In the genomic region with DNA sequence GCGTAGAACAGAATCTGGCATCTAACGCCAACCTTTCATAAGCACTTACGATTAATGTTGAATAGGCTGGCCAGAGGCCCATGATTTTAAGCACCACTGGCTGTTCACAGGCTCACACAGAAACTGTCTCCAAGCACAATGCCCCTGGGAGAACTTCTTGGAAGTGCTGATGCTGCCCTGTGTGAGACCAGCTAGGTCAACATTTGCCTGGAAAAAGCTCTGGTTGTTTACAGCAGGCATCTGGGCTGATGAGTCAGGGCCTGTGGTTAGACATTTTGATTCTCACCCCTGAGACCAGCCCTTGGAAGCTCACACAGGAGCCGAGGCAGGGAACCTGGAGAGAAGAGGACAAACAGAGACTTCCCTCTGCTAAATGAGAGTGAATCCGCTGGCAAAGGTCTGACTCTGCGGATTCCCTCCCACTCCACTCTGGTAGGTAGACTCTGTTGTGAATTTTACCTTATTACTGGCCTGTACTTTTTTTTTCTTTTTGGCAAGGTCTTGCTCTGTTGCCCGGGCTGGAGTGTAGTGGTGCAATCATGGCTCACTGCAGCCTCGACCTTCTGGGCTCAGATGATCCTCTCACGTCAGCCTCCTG, we compare ENCODE assay signal across 9 cellular contexts. TPM values are rescaled to one million over a fixed set of nuclear protein-coding genes. Genes with fewer than 3 reads are reported as not detected.
DNase-seq lines count a peak whose midpoint lies in the region; ATAC-seq and TF ChIP-seq lines count a peak whose summit lies in the region.
"Had no signal": no experiment of that assay in that cellular context is flagged by ENCODE, and none has a peak within 500 bp of the region (broad histone marks: within the 10 kb centered on the region; RNA-seq: fewer than 3 reads in every experiment).

No MANE protein-coding gene starts in this region.

- peaks cover 0 to 28% of the 10 kb centered on the region in 2 donors for H3K27me3 ChIP-seq in left lung

- peak; percentile 67 for ATAC-seq in left lung
- no peak for ATAC-seq in GM19455 (IDR thresholded peaks at IDR 0.05; ENCODE audit: unreplicated experiment)
- ATAC-seq in HG03135 (IDR thresholded peaks at IDR 0.05; ENCODE audit: unreplicated experiment), result no peak
- ATAC-seq in HG02642 (IDR thresholded peaks at IDR 0.05; ENCODE audit: poor library complexity, unreplicated experiment), result no peak

- no peaks in the 10 kb centered on the region for H3K9me3 ChIP-seq in left lung

- no peak overlapping the region for H3K27ac ChIP-seq in left lung

- no peaks in the 10 kb centered on the region for H3K4me1 ChIP-seq in left lung

- H3K36me3 ChIP-seq in left lung, result no peaks in the 10 kb centered on the region

- peak; percentile 96 for DNase-seq in A172 (ENCODE audit: low spot score)
- peak; percentile 82 for DNase-seq in HT-29 (ENCODE audit: low spot score)
- DNase-seq in brain pericyte (ENCODE audit: low read depth, low spot score), result peak; percentile 87
- no peak for DNase-seq in left lung
- no peak for DNase-seq in activated CD4-positive, alpha-beta T cell treated with anti-CD3 and anti-CD28 coated beads, Interleukin-2, amount 50 U/mL, for 48 hours
- DNase-seq: activated CD4-positive, alpha-beta memory T cell treated with anti-CD3 and anti-CD28 coated beads for 36 hours had no signal

- intact Hi-C loops in left lung (cut with DNase I), result no loop called here

- no peak for TF ChIP-seq CTCF in left lung (IDR thresholded peaks at IDR 0.05)

- H3K4me3 ChIP-seq in left lung, result no peak overlapping the region

RNA-seq across cellular contexts. Expression of gene SULF2, which starts 6.8 kb away (rescaled TPM):
- 23.5 TPM in 2 replicates for total RNA-seq in A172 (2014; rRNA removed; shearing (Covaris generic))
- 147 and 158 TPM in 2 replicates for total RNA-seq in HT-29 (2014; rRNA removed; shearing (Covaris generic))
- total RNA-seq in left lung, result 10 to 100 TPM; 40.4 to 42.0 TPM

Comparison
In these comparisons a context has a peak if more than half of its experiments do, and no peak if none do; other contexts are left out.
1. DNase-seq: peak in A172 (single experiment), HT-29 (single experiment) and brain pericyte (single experiment); none in left lung (0 of 2) and activated CD4-positive, alpha-beta T cell treated with anti-CD3 and anti-CD28 coated beads, Interleukin-2, amount 50 U/mL, for 48 hours (0 of 2).